ENCODE assay signal across 26 cellular contexts in genomic region chr4:134622194-134622593, GRCh38.
DNase-seq lines count a peak whose midpoint lies in the region; ATAC-seq and TF ChIP-seq lines count a peak whose summit lies in the region.
"Had no signal": no experiment of that assay in that cellular context is flagged by ENCODE, and none has a peak within 500 bp of the region (broad histone marks: within the 10 kb centered on the region; RNA-seq: fewer than 3 reads in every experiment).

No MANE protein-coding gene starts in this region.

- H3K36me3 Mint-ChIP-seq in Calu3 (ENCODE audit: insufficient read depth, unreplicated experiment) (no peaks in the 10 kb centered on the region), WTC11 (no peaks in the 10 kb centered on the region)
- H3K36me3 Mint-ChIP-seq: activated CD8-positive, alpha-beta memory T cell treated with anti-CD3 and anti-CD28 coated beads, Interleukin-2, amount 10 ng/mL, durations not matched to agents 7 days and 5 days; activated naive CD4-positive, alpha-beta T cell treated with anti-CD3 and anti-CD28 coated beads, Interleukin-2, amount 10 ng/mL, durations not matched to agents 7 days and 5 days; naive B cell had no signal

- BruUV-seq in Calu3 (replicated peaks; lab: Mats Ljungman, UMichigan), result no TSS peak

- H3K27ac ChIP-seq in hepatocyte (peak overlapping the region; percentile 45), neuronal stem cell (replicated peaks; ENCODE audit: low read length) (no peak overlapping the region)
- H3K27ac ChIP-seq: GM23248, parathyroid adenoma, right lobe of liver, WERI-Rb-1 had no signal

- POLR2A ChIA-PET in WTC11 (lab: Charles Lee), result no interaction called here

- H3K4me3 Mint-ChIP-seq in Calu3 (ENCODE audit: low read depth, unreplicated experiment) (peak overlapping the region; percentile 50), WTC11 (no peak overlapping the region)
- H3K4me3 Mint-ChIP-seq: activated CD8-positive, alpha-beta memory T cell treated with anti-CD3 and anti-CD28 coated beads, Interleukin-2, amount 10 ng/mL, durations not matched to agents 7 days and 5 days; activated naive CD4-positive, alpha-beta T cell treated with anti-CD3 and anti-CD28 coated beads, Interleukin-2, amount 10 ng/mL, durations not matched to agents 7 days and 5 days; activated T-cell treated with anti-CD3 and anti-CD28 coated beads, Interleukin-2, amount 50 U/mL, for 72 hours; CD4-positive, alpha-beta T cell; stimulated activated naive CD8-positive, alpha-beta T cell treated with anti-CD3 and anti-CD28 coated beads, Interleukin-15, amount 100 ng/mL, for 72 hours; T-helper 2 cell treated with Interferon-gamma antibody and Interleukin-4, amounts not matched to agents 5 μg/mL and 100 μg/mL, for 36 hours had no signal

- no peak overlapping the region for H2BK5ac ChIP-seq in neuronal stem cell (ENCODE audit: low read length)

- no peak overlapping the region for H2BK120ac ChIP-seq in neuronal stem cell (ENCODE audit: low read depth, low read length)

- DNase-seq in Calu3, result peak; percentile 4
- no peak for DNase-seq in WTC11 (ENCODE audit: low spot score)
- no peak for DNase-seq in hepatocyte (ENCODE audit: low spot score)
- no peak for DNase-seq in neuronal stem cell (ENCODE audit: low spot score)
- DNase-seq in stimulated activated CD4-positive, alpha-beta T cell treated with anti-CD3 and anti-CD28 coated beads, Interleukin-2, amount 100 ng/mL, for 48 hours, result no peak
- DNase-seq: 8988T; activated CD4-positive, alpha-beta T cell treated with anti-CD3 and anti-CD28 coated beads, Interleukin-2, amount 50 U/mL, for 1 hour; activated CD8-positive, alpha-beta memory T cell treated with anti-CD3 and anti-CD28 coated beads, Interleukin-2, amount 10 ng/mL, durations not matched to agents 7 days and 5 days; activated naive CD4-positive, alpha-beta T cell treated with anti-CD3 and anti-CD28 coated beads, Interleukin-2, amount 10 ng/mL, durations not matched to agents 7 days and 5 days; activated T-cell treated with anti-CD3 and anti-CD28 coated beads, Interleukin-2, amount 50 U/mL, for 72 hours; amniotic stem cell; CD4-positive, alpha-beta T cell; glutamatergic neuron; GM23248; naive B cell; NCI-H1417 treated with DMSO at 0.1 percent for 48 hours; NCI-H446; right lobe of liver; stimulated activated naive CD8-positive, alpha-beta T cell treated with anti-CD3 and anti-CD28 coated beads, Interleukin-15, amount 100 ng/mL, for 72 hours; WERI-Rb-1 had no signal

- no peaks in the 10 kb centered on the region for H3K27me3 ChIP-seq in hepatocyte
- H3K27me3 ChIP-seq in neuronal stem cell (ENCODE audit: control insufficient read depth in 3 of 3, insufficient read depth in 3 of 3, low read depth in 1 of 3, low read length in 3 of 3), result no peaks in the 10 kb centered on the region
- H3K27me3 ChIP-seq: right lobe of liver had no signal

- H2AK5ac ChIP-seq in neuronal stem cell (ENCODE audit: low read depth, low read length), result no peak overlapping the region

- H2AFZ ChIP-seq in hepatocyte (peak overlapping the region; percentile 48), neuronal stem cell (ENCODE audit: low read length) (peak overlapping the region; percentile 51)
- H2AFZ ChIP-seq: GM23248, parathyroid adenoma had no signal

- no peak overlapping the region for H3K23ac ChIP-seq in neuronal stem cell (ENCODE audit: low read depth, low read length, poor library complexity)

- no peaks in the 10 kb centered on the region for H3K9me2 ChIP-seq in hepatocyte (replicated peaks; ENCODE audit: insufficient read depth)

- CTCF ChIA-PET in Calu3 (lab: Charles Lee) (no interaction called here), WTC11 (lab: Charles Lee) (no interaction called here)

- no peak overlapping the region for H3K14ac ChIP-seq in neuronal stem cell (ENCODE audit: low read length)

- TF ChIP-seq CTCF in Calu3 (IDR thresholded peaks at IDR 0.05; ENCODE audit: unreplicated experiment) (no peak), WTC11 (IDR thresholded peaks at IDR 0.05) (no peak), hepatocyte (IDR thresholded peaks at IDR 0.05; ENCODE audit: poor library complexity) (no peak)

- H4K8ac ChIP-seq in neuronal stem cell (ENCODE audit: low read depth, low read length), result no peak overlapping the region

- intact Hi-C loops in Calu3 (cut with micrococcal nuclease; ENCODE audit: unreplicated experiment), result no loop called here

- no peak for ATAC-seq in WTC11
- no peak for ATAC-seq in GM18873 (IDR thresholded peaks at IDR 0.05; ENCODE audit: low FRiP score, unreplicated experiment)
- no peak for ATAC-seq in HG03025 (IDR thresholded peaks at IDR 0.05; ENCODE audit: low FRiP score, unreplicated experiment)
- no peak for ATAC-seq in GM18907 (IDR thresholded peaks at IDR 0.05; ENCODE audit: unreplicated experiment)
- ATAC-seq: activated CD8-positive, alpha-beta memory T cell treated with anti-CD3 and anti-CD28 coated beads, Interleukin-2, amount 10 ng/mL, durations not matched to agents 7 days and 5 days; activated T-cell treated with anti-CD3 and anti-CD28 coated beads, Interleukin-2, amount 50 U/mL, for 72 hours; Right ventricle myocardium inferior; stimulated activated naive CD8-positive, alpha-beta T cell treated with anti-CD3 and anti-CD28 coated beads, Interleukin-15, amount 100 ng/mL, for 72 hours had no signal

- peak overlapping the region; percentile 85 for H3K27ac Mint-ChIP-seq in Calu3 (ENCODE audit: unreplicated experiment)
- H3K27ac Mint-ChIP-seq in WTC11, result peak overlapping the region; percentile 91
- H3K27ac Mint-ChIP-seq: activated CD8-positive, alpha-beta memory T cell treated with anti-CD3 and anti-CD28 coated beads, Interleukin-2, amount 10 ng/mL, durations not matched to agents 7 days and 5 days; activated naive CD4-positive, alpha-beta T cell treated with anti-CD3 and anti-CD28 coated beads, Interleukin-2, amount 10 ng/mL, durations not matched to agents 7 days and 5 days; activated T-cell treated with anti-CD3 and anti-CD28 coated beads, Interleukin-2, amount 50 U/mL, for 72 hours; CD4-positive, alpha-beta T cell; naive B cell; stimulated activated naive CD8-positive, alpha-beta T cell treated with anti-CD3 and anti-CD28 coated beads, Interleukin-15, amount 100 ng/mL, for 72 hours; T-helper 2 cell treated with Interferon-gamma antibody and Interleukin-4, amounts not matched to agents 5 μg/mL and 100 μg/mL, for 36 hours had no signal

- H3K4me3 ChIP-seq in hepatocyte (peak overlapping the region; percentile 6), neuronal stem cell (ENCODE audit: low read length in 2 of 2) (no peak overlapping the region)
- H3K4me3 ChIP-seq: GM23248, right lobe of liver had no signal

- H2BK15ac ChIP-seq in neuronal stem cell (ENCODE audit: low read length), result no peak overlapping the region

- H3K9me3 Mint-ChIP-seq in Calu3 (ENCODE audit: low read depth, unreplicated experiment) (no peaks in the 10 kb centered on the region), WTC11 (peaks cover 10% of the 10 kb centered on the region)
- H3K9me3 Mint-ChIP-seq: T-helper 2 cell treated with Interferon-gamma antibody and Interleukin-4, amounts not matched to agents 5 μg/mL and 100 μg/mL, for 36 hours had no signal

- no peak overlapping the region for H3K9ac ChIP-seq in neuronal stem cell (ENCODE audit: low read depth, low read length, poor library complexity)
- H3K9ac ChIP-seq: GM23248, parathyroid adenoma had no signal

- H3K4me2 ChIP-seq in hepatocyte, result peak overlapping the region; percentile 64
- no peak overlapping the region for H3K4me2 ChIP-seq in neuronal stem cell (ENCODE audit: insufficient read depth, low read length, poor library complexity, severe bottlenecking)

- no peak overlapping the region for H2BK12ac ChIP-seq in neuronal stem cell (ENCODE audit: low read length)

- H3K4me1 Mint-ChIP-seq in Calu3 (ENCODE audit: low read depth, unreplicated experiment) (peaks cover 30% of the 10 kb centered on the region), WTC11 (peaks cover 49% of the 10 kb centered on the region)
- H3K4me1 Mint-ChIP-seq: activated CD8-positive, alpha-beta memory T cell treated with anti-CD3 and anti-CD28 coated beads, Interleukin-2, amount 10 ng/mL, durations not matched to agents 7 days and 5 days; activated naive CD4-positive, alpha-beta T cell treated with anti-CD3 and anti-CD28 coated beads, Interleukin-2, amount 10 ng/mL, durations not matched to agents 7 days and 5 days; naive B cell; stimulated activated naive CD8-positive, alpha-beta T cell treated with anti-CD3 and anti-CD28 coated beads, Interleukin-15, amount 100 ng/mL, for 72 hours had no signal

- no peak overlapping the region for H3K4ac ChIP-seq in neuronal stem cell (ENCODE audit: low read length)

- H3K27me3 Mint-ChIP-seq in Calu3 (ENCODE audit: unreplicated experiment) (no peaks in the 10 kb centered on the region), WTC11 (ENCODE audit: low read depth) (no peaks in the 10 kb centered on the region)
- H3K27me3 Mint-ChIP-seq: activated CD8-positive, alpha-beta memory T cell treated with anti-CD3 and anti-CD28 coated beads, Interleukin-2, amount 10 ng/mL, durations not matched to agents 7 days and 5 days; activated naive CD4-positive, alpha-beta T cell treated with anti-CD3 and anti-CD28 coated beads, Interleukin-2, amount 10 ng/mL, durations not matched to agents 7 days and 5 days; CD4-positive, alpha-beta T cell; naive B cell; stimulated activated naive CD8-positive, alpha-beta T cell treated with anti-CD3 and anti-CD28 coated beads, Interleukin-15, amount 100 ng/mL, for 72 hours had no signal

- H3K79me1 ChIP-seq in neuronal stem cell (ENCODE audit: low read depth, low read length), result no peaks in the 10 kb centered on the region

- H3K36me3 ChIP-seq in hepatocyte (replicated peaks; ENCODE audit: insufficient read depth, low read depth) (no peaks in the 10 kb centered on the region), neuronal stem cell (replicated peaks in 1 of 2; ENCODE audit: control insufficient read depth in 2 of 2, insufficient read depth in 2 of 2, low read length in 2 of 2) (no peaks in the 10 kb centered on the region)
- H3K36me3 ChIP-seq: right lobe of liver, WERI-Rb-1 had no signal

- H3K4me1 ChIP-seq in hepatocyte (ENCODE audit: insufficient read depth), result peaks cover 5% of the 10 kb centered on the region
- H3K4me1 ChIP-seq in neuronal stem cell (ENCODE audit: control insufficient read depth in 2 of 2, insufficient read depth in 1 of 2, low read depth in 1 of 2, low read length in 2 of 2), result peaks cover 6 to 7% of the 10 kb centered on the region in 2 donors
- H3K4me1 ChIP-seq: parathyroid adenoma, right lobe of liver had no signal

- H3K79me2 ChIP-seq in hepatocyte, result no peaks in the 10 kb centered on the region
- H3K79me2 ChIP-seq: parathyroid adenoma had no signal

- no peak overlapping the region for H3K18ac ChIP-seq in neuronal stem cell (ENCODE audit: low read length)

- 92% methylated on average over 2 of the region's 2 CpGs for WGBS in hepatocyte (ENCODE audit: low lambda C conversion rate, missing lambda C conversion rate)
- no CpG with 5 or more reads among the region's 2 CpGs for WGBS in neuronal stem cell (ENCODE audit: extremely low coverage in 2 of 2, insufficient read length in 2 of 2, insufficient replicate concordance in 1 of 2), 2 donors

- no peak overlapping the region for H4K91ac ChIP-seq in neuronal stem cell (ENCODE audit: low read depth, low read length, poor library complexity)

- no peaks in the 10 kb centered on the region for H3K9me3 ChIP-seq in hepatocyte (ENCODE audit: low read depth)
- no peaks in the 10 kb centered on the region for H3K9me3 ChIP-seq in neuronal stem cell (replicated peaks in 1 of 2; ENCODE audit: control insufficient read depth in 2 of 2, insufficient read depth in 1 of 2, low read depth in 1 of 2, low read length in 2 of 2)
- H3K9me3 ChIP-seq: right lobe of liver had no signal

- H4K20me1 ChIP-seq in hepatocyte (ENCODE audit: insufficient read depth, poor library complexity, severe bottlenecking), result no peaks in the 10 kb centered on the region
